In genomic region chr9:92300935-92301334, GRCh38 we compare ENCODE assay signal across 1 cellular context.
A peak's percentile ranks its signal among the peaks of the same experiment; 100 is the strongest.
TF ChIP-seq lines count a peak whose summit lies in the region.

No MANE protein-coding gene starts in this region.

TF ChIP-seq in IMR-90, 13 proteins besides CTCF, POLR2A, EP300 and RAD21:
- TF ChIP-seq USF2 (IDR thresholded peaks at IDR 0.05; ENCODE audit: low read depth, low read length) (no peak), MAFK (IDR thresholded peaks at IDR 0.05; ENCODE audit: low read depth, low read length) (peak; percentile 95)
